ENCODE assay signal across 8 cellular contexts in genomic region chr13:94416454-94417080, GRCh38.
A peak's percentile ranks its signal among the peaks of the same experiment; 100 is the strongest.
DNase-seq lines count a peak whose midpoint lies in the region; ATAC-seq and TF ChIP-seq lines count a peak whose summit lies in the region.

No MANE protein-coding gene starts in this region.

- H3K4me3 Mint-ChIP-seq in CD8-positive, alpha-beta T cell, result no peak overlapping the region

- peak; percentile 29 for ATAC-seq in Right ventricle myocardium superior (ENCODE audit: poor library complexity)
- no peak for ATAC-seq in left cardiac atrium
- peak; percentile 83 for ATAC-seq in upper lobe of right lung
- no peak for ATAC-seq in omental fat pad (ENCODE audit: low FRiP score)
- no peak for ATAC-seq in CD8-positive, alpha-beta T cell
- ATAC-seq in activated CD4-positive, CD25-positive, alpha-beta regulatory T cell treated with anti-CD3 and anti-CD28 coated beads, Interleukin-2, amount 50 U/mL, for 24 hours, result no peak

- H3K9me3 Mint-ChIP-seq in CD8-positive, alpha-beta T cell, result peaks cover 20% of the 10 kb centered on the region

- no peak overlapping the region for H3K27ac ChIP-seq in upper lobe of right lung
- no peak overlapping the region for H3K27ac ChIP-seq in CD8-positive, alpha-beta T cell (ENCODE audit: low read depth, low read length)

- TF ChIP-seq CTCF in epithelial cell of esophagus (IDR thresholded peaks at IDR 0.05; ENCODE audit: insufficient read depth, low read depth, low read length, missing control alignments) (peak; percentile 67), upper lobe of right lung (IDR thresholded peaks at IDR 0.05) (peak; percentile 34), omental fat pad (IDR thresholded peaks at IDR 0.05) (no peak)
- TF ChIP-seq CTCF in CD8-positive, alpha-beta T cell (IDR thresholded peaks at IDR 0.05), result no peak

- H3K27me3 Mint-ChIP-seq in CD8-positive, alpha-beta T cell (ENCODE audit: low read depth), result peaks cover 6% of the 10 kb centered on the region

- H3K27me3 ChIP-seq in upper lobe of right lung, result peaks cover 5% of the 10 kb centered on the region
- H3K27me3 ChIP-seq in CD8-positive, alpha-beta T cell (ENCODE audit: insufficient read depth, low read length), result no peaks in the 10 kb centered on the region

- intact Hi-C loops in Right ventricle myocardium superior (cut with DNase I), result no loop called here
- intact Hi-C loops in left cardiac atrium (cut with DNase I), result no loop called here
- intact Hi-C loops in upper lobe of right lung (cut with DNase I), result no loop called here
- intact Hi-C loops in CD8-positive, alpha-beta T cell (cut with DNase I, micrococcal nuclease), result no loop called here

- CTCF ChIA-PET in CD8-positive, alpha-beta T cell (lab: Charles Lee), result interaction anchor here (0.5 to 1.5 kb wide), 3 partner anchors 12 to 237 kb away, joined by 3 read pairs; no protein-coding TSS in a partner anchor

- H3K4me3 ChIP-seq in epithelial cell of esophagus (ENCODE audit: low read length) (no peak overlapping the region), upper lobe of right lung (no peak overlapping the region)
- no peak overlapping the region for H3K4me3 ChIP-seq in CD8-positive, alpha-beta T cell (ENCODE audit: low read depth, low read length)

- H3K4me1 Mint-ChIP-seq in CD8-positive, alpha-beta T cell (ENCODE audit: low read depth), result peaks cover 22% of the 10 kb centered on the region

- no peak overlapping the region for H3K27ac Mint-ChIP-seq in CD8-positive, alpha-beta T cell

- POLR2A ChIA-PET in CD8-positive, alpha-beta T cell (lab: Charles Lee), result no interaction called here

- H3K36me3 ChIP-seq in upper lobe of right lung, result no peaks in the 10 kb centered on the region
- H3K36me3 ChIP-seq in CD8-positive, alpha-beta T cell (ENCODE audit: insufficient read depth, low read length), result no peaks in the 10 kb centered on the region

- DNase-seq in Right ventricle myocardium superior (no peak), left cardiac atrium (no peak), NCI-H510A (lab: John Stamatoyannopoulos, UW) (peak; percentile 34), epithelial cell of esophagus (ENCODE audit: low read depth) (peak; percentile 59), upper lobe of right lung (no peak), omental fat pad (ENCODE audit: low spot score) (no peak)
- no peak for DNase-seq in CD8-positive, alpha-beta T cell

- no peaks in the 10 kb centered on the region for H3K4me1 ChIP-seq in upper lobe of right lung
- peaks cover 21% of the 10 kb centered on the region for H3K4me1 ChIP-seq in CD8-positive, alpha-beta T cell (ENCODE audit: insufficient read depth, low read length)

- H3K9me3 ChIP-seq in upper lobe of right lung, result no peaks in the 10 kb centered on the region
- peaks cover 6% of the 10 kb centered on the region for H3K9me3 ChIP-seq in CD8-positive, alpha-beta T cell (ENCODE audit: low read length)

- peaks cover 4% of the 10 kb centered on the region for H3K36me3 Mint-ChIP-seq in CD8-positive, alpha-beta T cell

Comparison
In these comparisons a context has a peak if more than half of its experiments do, and no peak if none do; other contexts are left out.
1. ATAC-seq: peak in Right ventricle myocardium superior (single experiment) and upper lobe of right lung (single experiment); none in left cardiac atrium (0 of 2), omental fat pad (single experiment), CD8-positive, alpha-beta T cell (single experiment) and activated CD4-positive, CD25-positive, alpha-beta regulatory T cell treated with anti-CD3 and anti-CD28 coated beads, Interleukin-2, amount 50 U/mL, for 24 hours (0 of 2).
2. DNase-seq: peak in NCI-H510A (single experiment) and epithelial cell of esophagus (single experiment); none in Right ventricle myocardium superior (single experiment), left cardiac atrium (single experiment), upper lobe of right lung (single experiment), omental fat pad (single experiment) and CD8-positive, alpha-beta T cell (0 of 7).
3. CTCF ChIP-seq: peak in epithelial cell of esophagus (single experiment) and upper lobe of right lung (single experiment); none in omental fat pad (0 of 3) and CD8-positive, alpha-beta T cell (single experiment).